ENCODE assay signal across 16 cellular contexts in genomic region chr6:167581637-167582036, GRCh38.
A peak's percentile ranks its signal among the peaks of the same experiment; 100 is the strongest.
DNase-seq lines count a peak whose midpoint lies in the region; TF ChIP-seq lines count a peak whose summit lies in the region.
"Had no signal": no experiment of that assay in that cellular context is flagged by ENCODE, and none has a peak within 500 bp of the region (broad histone marks: within the 10 kb centered on the region; RNA-seq: fewer than 3 reads in every experiment).

No MANE protein-coding gene starts in this region.

- H4K20me1 ChIP-seq in neural cell (ENCODE audit: insufficient read depth) = no peaks in the 10 kb centered on the region

- peaks cover 3% of the 10 kb centered on the region for H3F3A ChIP-seq in neural cell (ENCODE audit: insufficient read depth, low read length, poor library complexity, severe bottlenecking)

- no peaks in the 10 kb centered on the region for H3K4me1 ChIP-seq in left ventricle myocardium inferior
- H3K4me1 ChIP-seq in testis = peaks cover 8% of the 10 kb centered on the region

- H3K4me3 ChIP-seq in left ventricle myocardium inferior (no peak overlapping the region), neural cell (ENCODE audit: low read length) (peak overlapping the region; percentile 53), testis (no peak overlapping the region)
- H3K4me3 ChIP-seq: GM23248 had no signal

- H3K9me2 ChIP-seq in neural cell (ENCODE audit: insufficient read depth, low read length) = no peaks in the 10 kb centered on the region

- no peaks in the 10 kb centered on the region for H3K36me3 ChIP-seq in left ventricle myocardium inferior
- H3K36me3 ChIP-seq in neural cell (ENCODE audit: insufficient read depth, low read length) = no peaks in the 10 kb centered on the region
- H3K36me3 ChIP-seq in testis (ENCODE audit: low read depth, missing control alignments) = no peaks in the 10 kb centered on the region

- no peak for TF ChIP-seq POLR2A in testis (IDR thresholded peaks at IDR 0.05)

- peak overlapping the region; percentile 62 for H3K9ac ChIP-seq in neural cell (ENCODE audit: low read length)
- H3K9ac ChIP-seq: GM23248 had no signal

- H3K27ac ChIP-seq in left ventricle myocardium inferior (replicated peaks) = no peak overlapping the region
- H3K27ac ChIP-seq in neural cell (ENCODE audit: low read length) = peak overlapping the region; percentile 95
- H3K27ac ChIP-seq in testis = no peak overlapping the region
- H3K27ac ChIP-seq in RWPE1 = no peak overlapping the region
- H3K27ac ChIP-seq: GM23248 had no signal

- H2AFZ ChIP-seq in neural cell (ENCODE audit: low read depth, low read length) = no peak overlapping the region
- H2AFZ ChIP-seq: GM23248 had no signal

- no peaks in the 10 kb centered on the region for H3K27me3 ChIP-seq in left ventricle myocardium inferior (ENCODE audit: low read depth)
- no peaks in the 10 kb centered on the region for H3K27me3 ChIP-seq in neural cell (ENCODE audit: insufficient read depth, low read depth, low read length)
- no peaks in the 10 kb centered on the region for H3K27me3 ChIP-seq in testis

- H3K79me2 ChIP-seq in neural cell (replicated peaks; ENCODE audit: insufficient read depth, low read length) = no peaks in the 10 kb centered on the region

- H3K9me3 ChIP-seq in left ventricle myocardium inferior (replicated peaks) (peaks cover 33% of the 10 kb centered on the region), neural cell (ENCODE audit: low read length) (no peaks in the 10 kb centered on the region), testis (no peaks in the 10 kb centered on the region)

- TF ChIP-seq CTCF in left ventricle myocardium inferior (IDR thresholded peaks at IDR 0.05; ENCODE audit: borderline replicate concordance) = no peak
- no peak for TF ChIP-seq CTCF in neural cell (IDR thresholded peaks at IDR 0.05; ENCODE audit: poor library complexity, severe bottlenecking)
- TF ChIP-seq CTCF in testis (IDR thresholded peaks at IDR 0.05) = no peak
- TF ChIP-seq CTCF in RWPE1 (conservative IDR thresholded peaks at IDR 0.05; ENCODE audit: low read depth) = no peak

- CTCF ChIA-PET in RWPE1 (lab: Yijun Ruan, JAX) = interaction anchor here (0.6 kb wide), 1 partner anchor 189 kb away, joined by 3 read pairs; no protein-coding TSS in a partner anchor

- H3K4me2 ChIP-seq in neural cell (ENCODE audit: low read length) = peak overlapping the region; percentile 12

- intact Hi-C loops in cardiac septum (cut with DNase I) = no loop called here
- intact Hi-C loops in left ventricle myocardium inferior (cut with micrococcal nuclease) = no loop called here
- intact Hi-C loops in testis (cut with DNase I; ENCODE audit: low total_unique reads) = no loop called here

- WGBS in testis, 2 donors = 91 to 96% methylated on average over 5 to 6 of the region's 6 CpGs

- DNase-seq in cardiac septum (ENCODE audit: low spot score) (peak; percentile 39), left ventricle myocardium inferior (no peak), testis (peak; percentile 6), RWPE1 (ENCODE audit: low spot score) (no peak), AML-193 (lab: John Stamatoyannopoulos, UW) (no peak), NCI-H2081 treated with DMSO at 0.1 percent for 48 hours (lab: John Stamatoyannopoulos, UW) (no peak)
- DNase-seq: 8988T; C1 segment of cervical spinal cord; Calu3; CD4-positive, alpha-beta T cell; DMS153; DMS79 treated with DMSO at 0.1 percent for 48 hours; EL; GM23248; H9 had no signal

- TF ChIP-seq RAD21 in neural cell (conservative IDR thresholded peaks at IDR 0.05) = no peak

- POLR2A ChIA-PET in RWPE1 (lab: Yijun Ruan, JAX; ENCODE audit: low non-redundant PET) = no interaction called here

- TF ChIP-seq EP300 in neural cell (conservative IDR thresholded peaks at IDR 0.05; ENCODE audit: poor library complexity, severe bottlenecking) = no peak

TF ChIP-seq in neural cell, 6 proteins besides CTCF, POLR2A, EP300 and RAD21:
- TF ChIP-seq MXI1 (conservative IDR thresholded peaks at IDR 0.05; ENCODE audit: poor library complexity, severe bottlenecking) = no peak
- TF ChIP-seq POLR2AphosphoS5 (IDR thresholded peaks at IDR 0.05) = no peak
- no peak for TF ChIP-seq REST (IDR thresholded peaks at IDR 0.05; ENCODE audit: borderline replicate concordance)
- no peak for TF ChIP-seq TAF1 (IDR thresholded peaks at IDR 0.05; ENCODE audit: low read depth)
- no peak for TF ChIP-seq SMC3 (conservative IDR thresholded peaks at IDR 0.05; ENCODE audit: poor library complexity)
- TF ChIP-seq EZH2 (IDR thresholded peaks at IDR 0.05; ENCODE audit: borderline replicate concordance, insufficient read depth, low read length, poor library complexity, severe bottlenecking) = no peak

Comparison
In these comparisons a context has a peak if more than half of its experiments do, and no peak if none do; other contexts are left out.
1. DNase-seq: peak in cardiac septum (single experiment) and testis (single experiment); none in left ventricle myocardium inferior (single experiment), RWPE1 (single experiment), AML-193 (0 of 2) and NCI-H2081 treated with DMSO at 0.1 percent for 48 hours (single experiment).